ENCODE assay signal across 1 cellular context in the genomic region with DNA sequence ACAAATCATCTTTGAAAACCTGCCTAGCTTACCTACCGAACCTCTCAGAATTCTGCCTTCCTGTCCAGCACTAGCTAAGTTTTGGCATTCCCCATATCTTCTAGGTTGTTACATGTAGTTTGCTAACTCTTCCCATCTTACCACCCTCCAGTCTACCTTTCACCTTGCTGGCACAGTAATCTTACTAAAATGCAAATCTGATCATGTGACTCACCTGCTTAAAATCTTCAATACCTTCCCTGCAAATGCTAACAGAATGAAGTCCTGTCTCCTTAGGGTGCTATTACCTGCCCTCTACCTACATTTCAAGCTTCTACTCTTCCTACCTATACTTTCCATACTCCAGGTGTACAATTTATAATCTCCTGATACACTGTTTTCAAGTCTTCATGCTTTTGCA.
TF ChIP-seq lines count a peak whose summit lies in the region.

No MANE protein-coding gene starts in this region.

TF ChIP-seq in K562, 482 proteins besides CTCF, POLR2A, EP300 and RAD21:
- TF ChIP-seq, protein P1, sequence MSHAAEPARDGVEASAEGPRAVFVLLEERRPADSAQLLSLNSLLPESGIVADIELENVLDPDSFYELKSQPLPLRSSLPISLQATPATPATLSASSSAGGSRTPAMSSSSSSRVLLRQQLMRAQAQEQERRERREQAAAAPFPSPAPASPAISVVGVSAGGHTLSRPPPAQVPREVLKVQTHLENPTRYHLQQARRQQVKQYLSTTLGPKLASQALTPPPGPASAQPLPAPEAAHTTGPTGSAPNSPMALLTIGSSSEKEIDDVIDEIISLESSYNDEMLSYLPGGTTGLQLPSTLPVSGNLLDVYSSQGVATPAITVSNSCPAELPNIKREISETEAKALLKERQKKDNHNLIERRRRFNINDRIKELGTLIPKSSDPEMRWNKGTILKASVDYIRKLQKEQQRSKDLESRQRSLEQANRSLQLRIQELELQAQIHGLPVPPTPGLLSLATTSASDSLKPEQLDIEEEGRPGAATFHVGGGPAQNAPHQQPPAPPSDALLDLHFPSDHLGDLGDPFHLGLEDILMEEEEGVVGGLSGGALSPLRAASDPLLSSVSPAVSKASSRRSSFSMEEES (CRISPR knock-in tag; IDR thresholded peaks at IDR 0.05), result peak; percentile 77
- no peak for TF ChIP-seq NFRKB (IDR thresholded peaks at IDR 0.05; ENCODE audit: low read depth)
